Comparison of ENCODE assay signal across 13 cellular contexts in the genomic region with DNA sequence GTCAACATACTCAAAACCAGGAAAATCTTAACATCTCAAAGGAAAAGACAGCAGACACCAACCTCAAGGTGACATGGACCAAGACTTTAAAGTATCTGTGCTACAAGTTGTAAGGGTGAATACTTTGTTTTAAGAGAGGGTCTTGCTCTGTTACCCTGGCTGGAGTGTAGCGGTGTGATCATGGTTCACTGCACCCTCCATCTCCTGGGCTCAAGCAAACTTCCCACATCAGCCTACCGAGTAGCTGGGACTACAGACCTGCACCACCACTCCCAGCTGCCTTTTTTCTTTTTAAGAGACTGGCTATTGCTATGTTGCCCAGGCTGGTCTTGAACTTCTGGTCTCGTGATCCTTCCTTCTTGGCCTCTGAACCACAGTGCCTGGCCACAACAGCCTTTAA. TPM values are rescaled to one million over a fixed set of nuclear protein-coding genes. Genes with fewer than 3 reads are reported as not detected.
A peak's percentile ranks its signal among the peaks of the same experiment; 100 is the strongest.
DNase-seq lines count a peak whose midpoint lies in the region; ATAC-seq, FAIRE-seq and TF ChIP-seq lines count a peak whose summit lies in the region.
"Had no signal": no experiment of that assay in that cellular context is flagged by ENCODE, and none has a peak within 500 bp of the region (broad histone marks: within the 10 kb centered on the region; RNA-seq: fewer than 3 reads in every experiment).

No MANE protein-coding gene starts in this region.

- no peak overlapping the region for H3K4me3 Mint-ChIP-seq in activated CD8-positive, alpha-beta T cell treated with anti-CD3 and anti-CD28 coated beads for 36 hours
- no peak overlapping the region for H3K4me3 Mint-ChIP-seq in activated CD8-positive, alpha-beta T cell treated with anti-CD3 and anti-CD28 coated beads, Interleukin-2, amount 10 ng/mL, durations not matched to agents 7 days and 5 days
- no peak overlapping the region for H3K4me3 Mint-ChIP-seq in activated CD4-positive, alpha-beta memory T cell treated with anti-CD3 and anti-CD28 coated beads, Interleukin-2, amount 10 ng/mL, durations not matched to agents 7 days and 5 days
- no peak overlapping the region for H3K4me3 Mint-ChIP-seq in nephron

- CTCF ChIA-PET in activated CD8-positive, alpha-beta T cell treated with anti-CD3 and anti-CD28 coated beads for 36 hours (lab: Charles Lee): interaction anchor here (0.8 kb wide), 1 partner anchor 202 kb away, joined by 4 read pairs; no protein-coding TSS in a partner anchor
- CTCF ChIA-PET in activated CD8-positive, alpha-beta T cell treated with anti-CD3 and anti-CD28 coated beads, Interleukin-2, amount 10 ng/mL, durations not matched to agents 7 days and 5 days (lab: Charles Lee): interaction anchor here (1.3 to 1.7 kb wide), 2 partner anchors 10 to 201 kb away, joined by 3 to 4 read pairs; partner anchors contain the start of gene AMD1
- CTCF ChIA-PET in activated CD4-positive, alpha-beta memory T cell treated with anti-CD3 and anti-CD28 coated beads, Interleukin-2, amount 10 ng/mL, durations not matched to agents 7 days and 5 days (lab: Charles Lee): no interaction called here

- no peak for ATAC-seq in activated CD8-positive, alpha-beta T cell treated with anti-CD3 and anti-CD28 coated beads for 36 hours
- no peak for ATAC-seq in activated CD8-positive, alpha-beta T cell treated with anti-CD3 and anti-CD28 coated beads, Interleukin-2, amount 10 ng/mL, durations not matched to agents 7 days and 5 days
- ATAC-seq in GM21737 (IDR thresholded peaks at IDR 0.05; ENCODE audit: unreplicated experiment): no peak
- ATAC-seq: body of pancreas, foreskin keratinocyte had no signal

- no peak for TF ChIP-seq CTCF in activated CD8-positive, alpha-beta T cell treated with anti-CD3 and anti-CD28 coated beads for 36 hours (IDR thresholded peaks at IDR 0.05)
- TF ChIP-seq CTCF in nephron (IDR thresholded peaks at IDR 0.05; ENCODE audit: unreplicated experiment in 3 of 3): no peak

- DNase-seq in activated CD8-positive, alpha-beta T cell treated with anti-CD3 and anti-CD28 coated beads for 36 hours: no peak
- no peak for DNase-seq in activated CD8-positive, alpha-beta T cell treated with anti-CD3 and anti-CD28 coated beads, Interleukin-2, amount 10 ng/mL, durations not matched to agents 7 days and 5 days
- DNase-seq in GM12891 (ENCODE audit: insufficient read length, low spot score): no peak
- no peak for DNase-seq in activated CD4-positive, alpha-beta memory T cell treated with anti-CD3 and anti-CD28 coated beads, Interleukin-2, amount 10 ng/mL, durations not matched to agents 7 days and 5 days
- no peak for DNase-seq in NCI-H2171 treated with DMSO at 0.1 percent for 48 hours (lab: John Stamatoyannopoulos, UW)
- no peak for DNase-seq in NCI-H82 (lab: John Stamatoyannopoulos, UW)
- DNase-seq: body of pancreas; effector CD8-positive, alpha-beta T cell; foreskin keratinocyte; spleen; WERI-Rb-1 had no signal

- no peaks in the 10 kb centered on the region for H3K9me3 Mint-ChIP-seq in activated CD8-positive, alpha-beta T cell treated with anti-CD3 and anti-CD28 coated beads for 36 hours
- no peaks in the 10 kb centered on the region for H3K9me3 Mint-ChIP-seq in activated CD8-positive, alpha-beta T cell treated with anti-CD3 and anti-CD28 coated beads, Interleukin-2, amount 10 ng/mL, durations not matched to agents 7 days and 5 days (ENCODE audit: insufficient read depth)
- H3K9me3 Mint-ChIP-seq in activated CD4-positive, alpha-beta memory T cell treated with anti-CD3 and anti-CD28 coated beads, Interleukin-2, amount 10 ng/mL, durations not matched to agents 7 days and 5 days: no peaks in the 10 kb centered on the region
- H3K9me3 Mint-ChIP-seq in nephron: no peaks in the 10 kb centered on the region

- peaks cover 80% of the 10 kb centered on the region for H3K4me1 Mint-ChIP-seq in activated CD8-positive, alpha-beta T cell treated with anti-CD3 and anti-CD28 coated beads for 36 hours (ENCODE audit: low read depth)
- H3K4me1 Mint-ChIP-seq in activated CD8-positive, alpha-beta T cell treated with anti-CD3 and anti-CD28 coated beads, Interleukin-2, amount 10 ng/mL, durations not matched to agents 7 days and 5 days (ENCODE audit: low read depth): peaks cover 73% of the 10 kb centered on the region
- H3K4me1 Mint-ChIP-seq in activated CD4-positive, alpha-beta memory T cell treated with anti-CD3 and anti-CD28 coated beads, Interleukin-2, amount 10 ng/mL, durations not matched to agents 7 days and 5 days: peaks cover 73% of the 10 kb centered on the region
- peaks cover 35% of the 10 kb centered on the region for H3K4me1 Mint-ChIP-seq in nephron

- TF ChIP-seq POLR2A in GM12891 (IDR thresholded peaks at IDR 0.05; ENCODE audit: low read depth, low read length): no peak

- FAIRE-seq in GM12891 (lab: Jason Lieb, UNC): peak; percentile 69

- intact Hi-C loops in activated CD8-positive, alpha-beta T cell treated with anti-CD3 and anti-CD28 coated beads for 36 hours (cut with micrococcal nuclease): no loop called here

- no peaks in the 10 kb centered on the region for H3K27me3 Mint-ChIP-seq in activated CD8-positive, alpha-beta T cell treated with anti-CD3 and anti-CD28 coated beads for 36 hours
- no peaks in the 10 kb centered on the region for H3K27me3 Mint-ChIP-seq in activated CD8-positive, alpha-beta T cell treated with anti-CD3 and anti-CD28 coated beads, Interleukin-2, amount 10 ng/mL, durations not matched to agents 7 days and 5 days (ENCODE audit: low read depth)
- H3K27me3 Mint-ChIP-seq in activated CD4-positive, alpha-beta memory T cell treated with anti-CD3 and anti-CD28 coated beads, Interleukin-2, amount 10 ng/mL, durations not matched to agents 7 days and 5 days: no peaks in the 10 kb centered on the region
- no peaks in the 10 kb centered on the region for H3K27me3 Mint-ChIP-seq in nephron (ENCODE audit: low read depth)

- POLR2A ChIA-PET in activated CD8-positive, alpha-beta T cell treated with anti-CD3 and anti-CD28 coated beads for 36 hours (lab: Charles Lee): interaction anchor here (1.0 to 5.0 kb wide), 4 partner anchors 10 to 74 kb away, joined by 3 to 54 read pairs (median 6); partner anchors contain the start of genes AMD1 and GTF3C6
- POLR2A ChIA-PET in activated CD8-positive, alpha-beta T cell treated with anti-CD3 and anti-CD28 coated beads, Interleukin-2, amount 10 ng/mL, durations not matched to agents 7 days and 5 days (lab: Charles Lee): interaction anchor here (1.8 to 2.3 kb wide), 2 partner anchors 10 to 70 kb away, joined by 6 to 8 read pairs; partner anchors contain the start of genes AMD1 and CDK19
- POLR2A ChIA-PET in activated CD4-positive, alpha-beta memory T cell treated with anti-CD3 and anti-CD28 coated beads, Interleukin-2, amount 10 ng/mL, durations not matched to agents 7 days and 5 days (lab: Charles Lee): interaction anchor here (4.4 kb wide), 1 partner anchor 8 kb away, joined by 68 read pairs; the partner anchor contains the start of gene AMD1

- peaks cover 38% of the 10 kb centered on the region for H3K36me3 Mint-ChIP-seq in activated CD8-positive, alpha-beta T cell treated with anti-CD3 and anti-CD28 coated beads for 36 hours (ENCODE audit: low read depth)
- peaks cover 25% of the 10 kb centered on the region for H3K36me3 Mint-ChIP-seq in activated CD8-positive, alpha-beta T cell treated with anti-CD3 and anti-CD28 coated beads, Interleukin-2, amount 10 ng/mL, durations not matched to agents 7 days and 5 days (ENCODE audit: low read depth)
- H3K36me3 Mint-ChIP-seq in activated CD4-positive, alpha-beta memory T cell treated with anti-CD3 and anti-CD28 coated beads, Interleukin-2, amount 10 ng/mL, durations not matched to agents 7 days and 5 days (ENCODE audit: low read depth): peaks cover 34% of the 10 kb centered on the region
- peaks cover 20% of the 10 kb centered on the region for H3K36me3 Mint-ChIP-seq in nephron (ENCODE audit: low read depth)

- H3K27ac Mint-ChIP-seq in activated CD8-positive, alpha-beta T cell treated with anti-CD3 and anti-CD28 coated beads for 36 hours: peak overlapping the region; percentile 67
- no peak overlapping the region for H3K27ac Mint-ChIP-seq in activated CD8-positive, alpha-beta T cell treated with anti-CD3 and anti-CD28 coated beads, Interleukin-2, amount 10 ng/mL, durations not matched to agents 7 days and 5 days
- H3K27ac Mint-ChIP-seq in activated CD4-positive, alpha-beta memory T cell treated with anti-CD3 and anti-CD28 coated beads, Interleukin-2, amount 10 ng/mL, durations not matched to agents 7 days and 5 days: peak overlapping the region; percentile 28
- H3K27ac Mint-ChIP-seq in nephron: peak overlapping the region; percentile 39 to 70 (median 54)

TF ChIP-seq in GM12891, 5 proteins besides CTCF, POLR2A, EP300 and RAD21:
- no peak for TF ChIP-seq SPI1 (IDR thresholded peaks at IDR 0.05; ENCODE audit: low read depth, low read length)
- TF ChIP-seq PAX5 (IDR thresholded peaks at IDR 0.05; ENCODE audit: insufficient read depth, low read length, severe bottlenecking): no peak
- TF ChIP-seq POLR2AphosphoS5 (IDR thresholded peaks at IDR 0.05; ENCODE audit: low read depth, low read length): no peak
- TF ChIP-seq POU2F2 (IDR thresholded peaks at IDR 0.05; ENCODE audit: low read depth, low read length): no peak
- TF ChIP-seq TAF1 (IDR thresholded peaks at IDR 0.05; ENCODE audit: low read depth, low read length): no peak

RNA-seq across cellular contexts. Expression of gene AMD1, which starts 9.7 kb away (rescaled TPM):
- total RNA-seq in activated CD8-positive, alpha-beta T cell treated with anti-CD3 and anti-CD28 coated beads for 36 hours: 10 to 100 TPM; 77.4 to 85.0 TPM
- total RNA-seq in activated CD8-positive, alpha-beta T cell treated with anti-CD3 and anti-CD28 coated beads, Interleukin-2, amount 10 ng/mL, durations not matched to agents 7 days and 5 days: 10 to 100 TPM; 75.5 to 77.7 TPM
- polyA plus RNA-seq in GM12891 (2012; ENCODE audit: low read depth, missing spikeins): 48.9 TPM
- total RNA-seq in activated CD4-positive, alpha-beta memory T cell treated with anti-CD3 and anti-CD28 coated beads, Interleukin-2, amount 10 ng/mL, durations not matched to agents 7 days and 5 days: 10 to 100 TPM; 71.0 to 73.2 TPM
